Comparison of ENCODE assay signal across 8 cellular contexts in the genomic region with DNA sequence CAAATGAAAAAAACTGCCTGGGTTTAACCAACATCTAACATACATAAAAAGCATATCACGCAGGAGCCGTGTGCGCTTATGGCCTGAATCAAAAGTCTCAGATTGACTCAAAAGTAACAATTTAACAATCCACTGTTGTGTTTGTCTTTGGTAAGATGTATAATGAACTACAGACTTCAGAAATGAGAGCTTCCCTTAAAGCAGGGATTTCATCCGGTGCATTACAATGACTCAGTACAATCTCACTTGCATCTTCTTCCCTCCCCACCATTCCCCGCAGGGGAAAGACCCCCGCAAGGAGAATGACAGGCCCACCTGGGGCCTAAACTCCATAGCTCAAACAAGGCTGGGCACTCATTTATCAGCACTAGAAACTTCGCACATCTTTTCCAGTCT. TPM values are rescaled to one million over a fixed set of nuclear protein-coding genes. Genes with fewer than 3 reads are reported as not detected.
DNase-seq lines count a peak whose midpoint lies in the region; ATAC-seq and TF ChIP-seq lines count a peak whose summit lies in the region.

No MANE protein-coding gene starts in this region.

- peak overlapping the region; percentile 90 to 91 for H3K27ac Mint-ChIP-seq in natural killer cell

- peaks cover 27 to 33% of the 10 kb centered on the region in 2 donors for H3K4me1 Mint-ChIP-seq in natural killer cell

- no peaks in the 10 kb centered on the region for H3K9me3 Mint-ChIP-seq in natural killer cell

- POLR2A ChIA-PET in RWPE1 (lab: Yijun Ruan, JAX; ENCODE audit: low non-redundant PET): no interaction called here

- H3K27me3 ChIP-seq in dorsolateral prefrontal cortex: no peaks in the 10 kb centered on the region

- H3K4me3 Mint-ChIP-seq in natural killer cell: peak overlapping the region; percentile 91

- CTCF ChIA-PET in RWPE1 (lab: Yijun Ruan, JAX): no interaction called here

- H3K27me3 Mint-ChIP-seq in natural killer cell (ENCODE audit: low read depth in 2 of 2): peaks cover 0 to 2% of the 10 kb centered on the region in 2 donors

- no peaks in the 10 kb centered on the region for H3K36me3 Mint-ChIP-seq in natural killer cell

- peak overlapping the region; percentile 89 for H3K27ac ChIP-seq in RWPE1
- peak overlapping the region in 58 of 59 donors; percentile 17 to 97 (median 91) for H3K27ac ChIP-seq in dorsolateral prefrontal cortex

- no peak for TF ChIP-seq CTCF in RWPE1 (conservative IDR thresholded peaks at IDR 0.05; ENCODE audit: low read depth)
- TF ChIP-seq CTCF in dorsolateral prefrontal cortex (IDR thresholded peaks at IDR 0.05 in 54 of 56, conservative IDR thresholded peaks at IDR 0.05 in 2 of 56; ENCODE audit: low read depth in 1 of 56, partially characterized antibody in 56 of 56): no peak
- TF ChIP-seq CTCF in natural killer cell (IDR thresholded peaks at IDR 0.05): no peak
- TF ChIP-seq CTCF in omental fat pad (IDR thresholded peaks at IDR 0.05): no peak

- peak; percentile 37 for DNase-seq in activated naive CD4-positive, alpha-beta T cell treated with Interleukin-2 at 50 U/mL for 16 hours
- no peak for DNase-seq in activated naive CD4-positive, alpha-beta T cell (lab: John Stamatoyannopoulos, UW)
- DNase-seq in RWPE1 (ENCODE audit: low spot score): peak; percentile 30
- no peak for DNase-seq in dorsolateral prefrontal cortex
- DNase-seq in natural killer cell: no peak
- DNase-seq in effector CD4-positive, alpha-beta T cell: no peak
- DNase-seq in omental fat pad (ENCODE audit: low spot score): no peak

- peak overlapping the region; percentile 65 to 98 (median 88) for H3K4me3 ChIP-seq in dorsolateral prefrontal cortex

- intact Hi-C loops in dorsolateral prefrontal cortex (cut with DNase I): loop anchor here (5.0 to 10.0 kb wide), 5 partner anchors 51 to 208 kb away; a partner anchor contains a TSS
- intact Hi-C loops in natural killer cell (cut with micrococcal nuclease): loop anchor here (5.0 kb wide), 1 partner anchor 201 kb away; no protein-coding TSS in a partner anchor

- peak; percentile 22 for ATAC-seq in HG02763 (IDR thresholded peaks at IDR 0.05; ENCODE audit: unreplicated experiment)
- no peak for ATAC-seq in natural killer cell
- no peak for ATAC-seq in omental fat pad (ENCODE audit: low FRiP score)

RNA-seq across cellular contexts. Expression of a gene that starts 1.4 kb away (rescaled TPM):
- total RNA-seq in dorsolateral prefrontal cortex (100 to 1,000 TPM in 80 of 120 experiments, 10 to 100 TPM in 40; 85.2 to 155 (median 104) TPM), natural killer cell (10 to 100 TPM; 62.7 to 70.8 (median 62.7) TPM), omental fat pad (10 to 100 TPM; 76.4 to 98.4 (median 84.7) TPM)

Comparison
In these comparisons a context has a peak if more than half of its experiments do, and no peak if none do; other contexts are left out.
1. DNase-seq: peak in activated naive CD4-positive, alpha-beta T cell treated with Interleukin-2 at 50 U/mL for 16 hours (single experiment) and RWPE1 (single experiment); none in activated naive CD4-positive, alpha-beta T cell (0 of 4), dorsolateral prefrontal cortex (0 of 10), natural killer cell (single experiment), effector CD4-positive, alpha-beta T cell (single experiment) and omental fat pad (single experiment).